Comparison of ENCODE assay signal across 18 cellular contexts in the genomic region with DNA sequence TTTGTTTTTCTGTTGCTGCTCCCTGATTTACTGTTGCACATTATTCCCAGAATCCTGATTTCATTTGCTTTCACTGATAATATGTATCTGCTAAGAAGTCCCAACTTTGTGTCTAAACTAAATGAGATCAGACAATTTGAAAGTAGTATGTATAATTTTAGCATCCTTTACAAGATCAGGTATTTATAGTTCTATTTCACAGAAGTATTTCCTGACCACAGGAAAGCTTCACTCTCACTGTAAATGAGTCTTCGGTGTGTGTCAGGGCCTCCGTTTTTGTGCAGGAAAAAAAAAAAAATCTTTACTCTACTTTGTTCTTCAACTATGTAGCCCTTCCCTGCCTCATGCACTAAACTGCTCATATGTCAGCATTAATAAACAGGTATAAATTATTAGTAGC.
"Had no signal": no experiment of that assay in that cellular context is flagged by ENCODE, and none has a peak within 500 bp of the region (broad histone marks: within the 10 kb centered on the region; RNA-seq: fewer than 3 reads in every experiment).

No MANE protein-coding gene starts in this region.

- H3K36me3 ChIP-seq: breast epithelium, tibial artery had no signal

- H3K27me3 ChIP-seq: breast epithelium, tibial artery had no signal

- H3K27ac ChIP-seq: breast epithelium, coronary artery, epithelial cell of prostate, tibial artery had no signal

- ATAC-seq: activated CD4-positive, alpha-beta T cell treated with anti-CD3 and anti-CD28 coated beads for 36 hours; activated naive CD4-positive, alpha-beta T cell treated with anti-CD3 and anti-CD28 coated beads, Interleukin-2, amount 50 U/mL, for 72 hours; activated T-cell treated with anti-CD3 and anti-CD28 coated beads, Interleukin-2, amount 50 U/mL, for 72 hours; left lobe of liver; naive thymus-derived CD8-positive, alpha-beta T cell had no signal

- H3K9me3 Mint-ChIP-seq: activated naive CD4-positive, alpha-beta T cell treated with anti-CD3 and anti-CD28 coated beads, Interleukin-2, amount 50 U/mL, for 72 hours; endodermal cell had no signal

- DNase-seq: activated CD4-positive, alpha-beta T cell treated with anti-CD3 and anti-CD28 coated beads for 36 hours; activated CD4-positive, alpha-beta T cell treated with anti-CD3 and anti-CD28 coated beads, Interleukin-2, amount 50 U/mL, for 48 hours; activated effector memory CD4-positive, alpha-beta T cell treated with anti-CD3 and anti-CD28 coated beads, Interleukin-2, amount 50 U/mL, for 16 hours; activated T-cell treated with anti-CD3 and anti-CD28 coated beads, Interleukin-2, amount 50 U/mL, for 72 hours; endodermal cell; naive thymus-derived CD8-positive, alpha-beta T cell; retina; stimulated activated CD4-positive, alpha-beta T cell treated with anti-CD3 and anti-CD28 coated beads, Interleukin-4, amount 100 ng/mL, for 24 hours; stimulated activated naive CD4-positive, alpha-beta T cell treated with Interleukin-2 at 50 U/mL for 16 hours; T1000; tibial artery had no signal

- H3K36me3 Mint-ChIP-seq: naive thymus-derived CD8-positive, alpha-beta T cell; WTC11 had no signal

- H3K27me3 Mint-ChIP-seq: progenitor cell of endocrine pancreas had no signal

- H3K4me3 ChIP-seq: breast epithelium, coronary artery, tibial artery had no signal

- H3K27ac Mint-ChIP-seq: activated CD4-positive, alpha-beta T cell treated with anti-CD3 and anti-CD28 coated beads for 36 hours; activated naive CD4-positive, alpha-beta T cell treated with anti-CD3 and anti-CD28 coated beads, Interleukin-2, amount 50 U/mL, for 72 hours; activated T-cell treated with anti-CD3 and anti-CD28 coated beads, Interleukin-2, amount 50 U/mL, for 72 hours; endodermal cell; progenitor cell of endocrine pancreas; WTC11 had no signal

- H3K4me1 ChIP-seq: breast epithelium, tibial artery had no signal

- H3K4me1 Mint-ChIP-seq: activated CD4-positive, alpha-beta T cell treated with anti-CD3 and anti-CD28 coated beads for 36 hours; endodermal cell had no signal

- H3K4me3 Mint-ChIP-seq: activated CD4-positive, alpha-beta T cell treated with anti-CD3 and anti-CD28 coated beads for 36 hours; activated T-cell treated with anti-CD3 and anti-CD28 coated beads, Interleukin-2, amount 50 U/mL, for 72 hours; endodermal cell; naive thymus-derived CD8-positive, alpha-beta T cell; WTC11 had no signal

- H3K9me3 ChIP-seq: breast epithelium, tibial artery had no signal
